ENCODE assay signal across 22 cellular contexts in genomic region chr11:117462848-117463247, GRCh38.
DNase-seq lines count a peak whose midpoint lies in the region; ATAC-seq lines count a peak whose summit lies in the region.
"Had no signal": no experiment of that assay in that cellular context is flagged by ENCODE, and none has a peak within 500 bp of the region (broad histone marks: within the 10 kb centered on the region; RNA-seq: fewer than 3 reads in every experiment).

No MANE protein-coding gene starts in this region.

- H3K14ac ChIP-seq in neuronal stem cell (ENCODE audit: low read length) = peak overlapping the region; percentile 94

- no peak overlapping the region for H4K91ac ChIP-seq in neuronal stem cell (ENCODE audit: low read depth, low read length, poor library complexity)

- peaks cover 0 to 3% of the 10 kb centered on the region in 2 donors for H3K4me1 ChIP-seq in neuronal stem cell (ENCODE audit: control insufficient read depth in 2 of 2, insufficient read depth in 1 of 2, low read depth in 1 of 2, low read length in 2 of 2)
- H3K4me1 ChIP-seq: BLaER1 had no signal

- H3K23ac ChIP-seq in neuronal stem cell (ENCODE audit: low read depth, low read length, poor library complexity) = peak overlapping the region; percentile 52

- H3K4me3 ChIP-seq in neuronal stem cell (ENCODE audit: low read length in 2 of 2) = no peak overlapping the region
- H3K4me3 ChIP-seq: BLaER1, GM12878 had no signal

- whole genome bisulfite sequencing in neuronal stem cell (ENCODE audit: extremely low coverage in 2 of 2, insufficient read length in 2 of 2, insufficient replicate concordance in 1 of 2), 2 donors = no CpG with 5 or more reads among the region's 8 CpGs

- H3K18ac ChIP-seq in neuronal stem cell (ENCODE audit: low read length) = peak overlapping the region; percentile 59

- no peak overlapping the region for H2BK15ac ChIP-seq in neuronal stem cell (ENCODE audit: low read length)

- H3K4ac ChIP-seq in neuronal stem cell (ENCODE audit: low read length) = no peak overlapping the region

- no peaks in the 10 kb centered on the region for H3K36me3 ChIP-seq in neuronal stem cell (replicated peaks in 1 of 2; ENCODE audit: control insufficient read depth in 2 of 2, insufficient read depth in 2 of 2, low read length in 2 of 2)
- H3K36me3 ChIP-seq: BE2C, BLaER1 had no signal

- H3K4me2 ChIP-seq in neuronal stem cell (ENCODE audit: insufficient read depth, low read length, poor library complexity, severe bottlenecking) = no peak overlapping the region
- H3K4me2 ChIP-seq: BLaER1 had no signal

- H3K9ac ChIP-seq in neuronal stem cell (ENCODE audit: low read depth, low read length, poor library complexity) = no peak overlapping the region
- H3K9ac ChIP-seq: BLaER1 had no signal

- H3K27ac ChIP-seq in neuronal stem cell (replicated peaks; ENCODE audit: low read length) = no peak overlapping the region
- H3K27ac ChIP-seq: BLaER1 had no signal

- no peaks in the 10 kb centered on the region for H3K79me1 ChIP-seq in neuronal stem cell (ENCODE audit: low read depth, low read length)

- H3K27me3 ChIP-seq in neuronal stem cell (ENCODE audit: control insufficient read depth in 3 of 3, insufficient read depth in 3 of 3, low read depth in 1 of 3, low read length in 3 of 3) = peaks cover 0 to 44% (median 0%) of the 10 kb centered on the region in 3 experiments
- H3K27me3 ChIP-seq: BE2C, BLaER1 had no signal

- H2BK5ac ChIP-seq in neuronal stem cell (ENCODE audit: low read length) = no peak overlapping the region

- H3K9me3 ChIP-seq in neuronal stem cell (replicated peaks in 1 of 2; ENCODE audit: control insufficient read depth in 2 of 2, insufficient read depth in 1 of 2, low read depth in 1 of 2, low read length in 2 of 2) = no peaks in the 10 kb centered on the region
- H3K9me3 ChIP-seq: BE2C, BLaER1 had no signal

- H2AK5ac ChIP-seq in neuronal stem cell (ENCODE audit: low read depth, low read length) = no peak overlapping the region

- H2BK12ac ChIP-seq in neuronal stem cell (ENCODE audit: low read length) = no peak overlapping the region

- no peak overlapping the region for H4K8ac ChIP-seq in neuronal stem cell (ENCODE audit: low read depth, low read length)

- H2BK120ac ChIP-seq in neuronal stem cell (ENCODE audit: low read depth, low read length) = no peak overlapping the region

- no peak for ATAC-seq in HG03039 (IDR thresholded peaks at IDR 0.05; ENCODE audit: unreplicated experiment)
- ATAC-seq: GM12878 had no signal

- no peak overlapping the region for H2AFZ ChIP-seq in neuronal stem cell (ENCODE audit: low read length)

- intact Hi-C loops in posterior vena cava (cut with DNase I) = loop anchor here in 1 of 2 donors (10.0 kb wide), 1 partner anchor 1348 kb away; no protein-coding TSS in a partner anchor

- DNase-seq in neuronal stem cell (ENCODE audit: low spot score) (no peak), posterior vena cava (ENCODE audit: low spot score) (peak; percentile 61), NCI-H1105 (lab: John Stamatoyannopoulos, UW) (no peak)
- no peak for DNase-seq in stimulated activated CD4-positive, alpha-beta T cell treated with anti-CD3 and anti-CD28 coated beads, Interleukin-4, amount 100 ng/mL, for 1 hour
- DNase-seq: 8988T; ACHN; BE2C; C1 segment of cervical spinal cord; CD4-positive, alpha-beta memory T cell; CD4-positive, CD25-positive, alpha-beta regulatory T cell; CD8-positive, alpha-beta memory T cell; COR-L47; DMS 273 treated with DMSO at 0.1 percent for 48 hours; DMS153; DMS53; DMS79; DND-41; EL; GDM1 had no signal
